ENCODE assay signal across 25 cellular contexts in the genomic region with DNA sequence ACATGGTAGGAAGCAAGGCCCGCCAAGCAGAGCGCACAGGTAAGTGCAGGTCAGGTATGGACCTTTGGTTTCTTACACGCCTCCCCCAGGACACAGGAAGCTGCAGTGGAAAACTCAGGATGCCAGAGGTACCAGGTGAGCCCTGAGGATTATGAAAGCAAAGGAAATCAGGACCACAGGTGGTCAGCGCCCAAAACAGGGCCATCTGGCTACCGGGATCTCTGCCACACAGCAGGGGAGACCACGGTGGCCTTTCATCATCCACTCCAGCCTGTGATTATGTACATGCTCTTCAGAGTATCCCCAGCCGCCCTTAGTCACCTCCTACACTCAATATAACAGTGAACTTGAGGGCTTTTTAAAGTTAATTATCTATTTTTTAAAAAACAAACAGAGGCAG.
DNase-seq lines count a peak whose midpoint lies in the region; ATAC-seq and TF ChIP-seq lines count a peak whose summit lies in the region.
"Had no signal": no experiment of that assay in that cellular context is flagged by ENCODE, and none has a peak within 500 bp of the region (broad histone marks: within the 10 kb centered on the region; RNA-seq: fewer than 3 reads in every experiment).

No MANE protein-coding gene starts in this region.

- TF ChIP-seq CTCF in endodermal cell (conservative IDR thresholded peaks at IDR 0.05), result no peak

- H3K4me3 ChIP-seq in endodermal cell (ENCODE audit: low read length), result no peak overlapping the region
- H3K4me3 ChIP-seq in effector memory CD4-positive, alpha-beta T cell (ENCODE audit: insufficient read depth, low read depth, low read length, poor library complexity, severe bottlenecking), result no peak overlapping the region
- H3K4me3 ChIP-seq: BLaER1, mucosa of descending colon, pancreas, thoracic aorta had no signal

- H3K4me1 Mint-ChIP-seq in endodermal cell, result peaks cover 21% of the 10 kb centered on the region
- H3K4me1 Mint-ChIP-seq: nephron progenitor cell had no signal

- DNase-seq in COR-L47 (lab: John Stamatoyannopoulos, UW) (peak; percentile 42), NCI-H1417 treated with DMSO at 0.1 percent for 48 hours (lab: John Stamatoyannopoulos, UW) (peak; percentile 76), NCI-H510A (lab: John Stamatoyannopoulos, UW) (peak; percentile 26), endodermal cell (peak; percentile 82), SHP77 (lab: John Stamatoyannopoulos, UW) (no peak), ACHN (no peak)
- no peak for DNase-seq in effector memory CD4-positive, alpha-beta T cell
- DNase-seq: activated CD4-positive, alpha-beta T cell treated with anti-CD3 and anti-CD28 coated beads for 36 hours; activated naive CD4-positive, alpha-beta T cell treated with anti-CD3 and anti-CD28 coated beads for 36 hours; activated T-cell treated with anti-CD3 and anti-CD28 coated beads, Interleukin-2, amount 50 U/mL, for 48 hours; effector memory CD8-positive, alpha-beta T cell; foreskin melanocyte; Kasumi-1; mucosa of descending colon; MV-4-11; NCI-H2029 treated with DMSO at 0.1 percent for 48 hours; nephron progenitor cell; pancreas; right cardiac atrium; stimulated activated CD4-positive, alpha-beta T cell treated with anti-CD3 and anti-CD28 coated beads, Interleukin-4, amount 100 ng/mL, for 4 hours; stimulated activated naive CD4-positive, alpha-beta T cell had no signal

- no peaks in the 10 kb centered on the region for H3K36me3 ChIP-seq in endodermal cell (ENCODE audit: control insufficient read depth, insufficient read depth, low read length)
- no peaks in the 10 kb centered on the region for H3K36me3 ChIP-seq in effector memory CD4-positive, alpha-beta T cell (ENCODE audit: control insufficient read depth, insufficient read depth, low read length)
- H3K36me3 ChIP-seq: BLaER1, pancreas, thoracic aorta had no signal

- H3K27me3 Mint-ChIP-seq in endodermal cell (ENCODE audit: insufficient read depth), result no peaks in the 10 kb centered on the region
- H3K27me3 Mint-ChIP-seq: activated CD4-positive, alpha-beta T cell treated with anti-CD3 and anti-CD28 coated beads for 36 hours; effector memory CD8-positive, alpha-beta T cell had no signal

- no peak overlapping the region for H3K27ac Mint-ChIP-seq in endodermal cell
- H3K27ac Mint-ChIP-seq: activated CD4-positive, alpha-beta T cell treated with anti-CD3 and anti-CD28 coated beads for 36 hours; activated naive CD4-positive, alpha-beta T cell treated with anti-CD3 and anti-CD28 coated beads for 36 hours; effector memory CD8-positive, alpha-beta T cell; nephron progenitor cell had no signal

- H3K27ac ChIP-seq in endodermal cell (ENCODE audit: low read depth, low read length), result no peak overlapping the region
- H3K27ac ChIP-seq in effector memory CD4-positive, alpha-beta T cell (ENCODE audit: insufficient read depth, low read length, poor library complexity, severe bottlenecking), result no peak overlapping the region
- H3K27ac ChIP-seq: BLaER1, pancreas, thoracic aorta had no signal

- H3K4me3 Mint-ChIP-seq in endodermal cell, result no peak overlapping the region
- H3K4me3 Mint-ChIP-seq: activated CD4-positive, alpha-beta T cell treated with anti-CD3 and anti-CD28 coated beads for 36 hours; activated naive CD4-positive, alpha-beta T cell treated with anti-CD3 and anti-CD28 coated beads for 36 hours; effector memory CD8-positive, alpha-beta T cell; nephron progenitor cell had no signal

- no peak for ATAC-seq in GM21723 (IDR thresholded peaks at IDR 0.05; ENCODE audit: unreplicated experiment)
- ATAC-seq: activated CD4-positive, alpha-beta T cell treated with anti-CD3 and anti-CD28 coated beads for 36 hours; effector memory CD8-positive, alpha-beta T cell; esophagus mucosa; mucosa of descending colon; right cardiac atrium had no signal

- 82 to 93% methylated on average over 4 to 7 of the region's 7 CpGs for WGBS in endodermal cell (ENCODE audit: insufficient coverage in 1 of 2, insufficient read length in 1 of 2), 2 experiments

- H3K9ac ChIP-seq in endodermal cell (ENCODE audit: extremely low read depth, low read length, poor library complexity, severe bottlenecking), result no peak overlapping the region
- H3K9ac ChIP-seq: BLaER1 had no signal

- in situ Hi-C loops in ACHN (cut with HindIII; ENCODE audit: low pct_ligation_motif_present, low pct_unique_long_range_greater_than_20kb, low sequenced_read_pairs), result no loop called here

- H3K27me3 ChIP-seq in endodermal cell (ENCODE audit: control insufficient read depth, insufficient read depth, low read length, poor library complexity, severe bottlenecking), result no peaks in the 10 kb centered on the region
- H3K27me3 ChIP-seq in effector memory CD4-positive, alpha-beta T cell (replicated peaks; ENCODE audit: control insufficient read depth, insufficient read depth, low read length, poor library complexity, severe bottlenecking), result no peaks in the 10 kb centered on the region
- H3K27me3 ChIP-seq: BLaER1, pancreas had no signal

- H3K9me3 Mint-ChIP-seq in endodermal cell, result no peaks in the 10 kb centered on the region
- H3K9me3 Mint-ChIP-seq: activated naive CD4-positive, alpha-beta T cell treated with anti-CD3 and anti-CD28 coated beads for 36 hours; effector memory CD8-positive, alpha-beta T cell; nephron progenitor cell had no signal

- H3K36me3 Mint-ChIP-seq in endodermal cell (ENCODE audit: low read depth), result no peaks in the 10 kb centered on the region

- no peaks in the 10 kb centered on the region for H3K9me3 ChIP-seq in endodermal cell (ENCODE audit: control insufficient read depth, low read length)
- no peaks in the 10 kb centered on the region for H3K9me3 ChIP-seq in effector memory CD4-positive, alpha-beta T cell (ENCODE audit: control insufficient read depth, low read length)
- H3K9me3 ChIP-seq: BLaER1, mucosa of descending colon, pancreas, thoracic aorta had no signal

- no peaks in the 10 kb centered on the region for H3K4me1 ChIP-seq in endodermal cell (ENCODE audit: control insufficient read depth, insufficient read depth, low read length)
- H3K4me1 ChIP-seq in effector memory CD4-positive, alpha-beta T cell (ENCODE audit: control insufficient read depth, insufficient read depth, low read length, poor library complexity, severe bottlenecking), result peaks cover 34% of the 10 kb centered on the region
- H3K4me1 ChIP-seq: pancreas had no signal

Comparison
In these comparisons a context has a peak if more than half of its experiments do, and no peak if none do; other contexts are left out.
1. DNase-seq: peak in COR-L47 (single experiment), NCI-H1417 treated with DMSO at 0.1 percent for 48 hours (single experiment), NCI-H510A (single experiment) and endodermal cell (single experiment); none in SHP77 (0 of 2), effector memory CD4-positive, alpha-beta T cell (0 of 3) and ACHN (single experiment).